19 cellular contexts compared by ENCODE assay signal in genomic region chr15:72983812-72984211, GRCh38.
"Had no signal": no experiment of that assay in that cellular context is flagged by ENCODE, and none has a peak within 500 bp of the region (broad histone marks: within the 10 kb centered on the region; RNA-seq: fewer than 3 reads in every experiment).

No MANE protein-coding gene starts in this region.

- H2AFZ ChIP-seq: neural progenitor cell had no signal

- H3K36me3 Mint-ChIP-seq: mesothelial cell of epicardium, natural killer cell, neural progenitor cell had no signal

- H3K4me3 Mint-ChIP-seq: mesothelial cell of epicardium, natural killer cell, neural progenitor cell had no signal

- H3K27ac Mint-ChIP-seq: mesothelial cell of epicardium, natural killer cell, neural progenitor cell had no signal

- H3K4me1 Mint-ChIP-seq: natural killer cell, neural progenitor cell had no signal

- H3K27ac ChIP-seq: colonic mucosa, neural progenitor cell, ovary, right atrium auricular region, stomach, thoracic aorta had no signal

- H3K4me2 ChIP-seq: neural progenitor cell had no signal

- H3K9me3 ChIP-seq: colonic mucosa, ovary, right atrium auricular region, transverse colon had no signal

- H3K9ac ChIP-seq: neural progenitor cell had no signal

- ATAC-seq: left colon, natural killer cell had no signal

- H3K4me3 ChIP-seq: colonic mucosa, neural progenitor cell, ovary, right atrium auricular region, stomach, thoracic aorta, transverse colon had no signal

- H3K36me3 ChIP-seq: colonic mucosa, neural progenitor cell, ovary, right atrium auricular region, stomach, thoracic aorta, transverse colon had no signal

- H3K9me3 Mint-ChIP-seq: natural killer cell had no signal

- H3K4me1 ChIP-seq: colonic mucosa, neural progenitor cell, right atrium auricular region, stomach, transverse colon had no signal

- DNase-seq: colonic mucosa; dermis blood vessel endothelial cell; foreskin fibroblast; left colon; mammary epithelial cell; natural killer cell; nucleus accumbens; ovary; small intestine; stimulated activated CD4-positive, alpha-beta T cell treated with anti-CD3 and anti-CD28 coated beads, Interleukin-12 subunit alpha, Interleukin-12 subunit beta, amount 100 ng/mL, for 4 hours; stimulated activated naive CD4-positive, alpha-beta T cell; stomach; substantia nigra; transverse colon had no signal

- H3K27me3 ChIP-seq: colonic mucosa, neural progenitor cell, ovary, right atrium auricular region, stomach, transverse colon had no signal

- FAIRE-seq: endothelial cell of umbilical vein, small intestine had no signal
